14 cellular contexts compared by ENCODE assay signal in the genomic region with DNA sequence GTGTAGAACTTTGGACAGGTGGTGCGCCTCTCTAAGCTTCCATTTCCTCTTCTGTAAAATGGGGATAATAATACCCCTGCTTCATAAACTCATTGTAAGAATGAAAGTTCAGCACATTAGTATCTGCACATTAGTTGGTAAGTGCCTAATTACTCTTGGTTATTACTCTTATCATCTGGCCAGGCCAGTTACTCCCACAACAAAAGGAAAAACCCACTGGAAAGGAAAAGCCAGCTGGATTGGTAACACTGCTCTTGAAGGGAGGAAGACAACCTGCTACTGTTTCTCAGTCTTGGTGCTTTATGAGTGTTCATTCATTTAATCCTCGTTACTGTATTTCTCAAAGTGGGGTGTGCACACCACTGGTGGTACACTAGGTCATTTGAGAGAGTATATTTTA.
A peak's percentile ranks its signal among the peaks of the same experiment; 100 is the strongest.
DNase-seq lines count a peak whose midpoint lies in the region; ATAC-seq, FAIRE-seq and TF ChIP-seq lines count a peak whose summit lies in the region.
"Had no signal": no experiment of that assay in that cellular context is flagged by ENCODE, and none has a peak within 500 bp of the region (broad histone marks: within the 10 kb centered on the region; RNA-seq: fewer than 3 reads in every experiment).

No MANE protein-coding gene starts in this region.

- peak; percentile 83 for FAIRE-seq in GM12891 (lab: Jason Lieb, UNC)

- H3K4me1 Mint-ChIP-seq in activated naive CD8-positive, alpha-beta T cell treated with anti-CD3 and anti-CD28 coated beads, Interleukin-2, amount 50 U/mL, for 24 hours, result peaks cover 91% of the 10 kb centered on the region
- H3K4me1 Mint-ChIP-seq in Caco-2 (ENCODE audit: low read depth, unreplicated experiment), result peaks cover 7% of the 10 kb centered on the region
- peaks cover 8 to 21% (median 17%) of the 10 kb centered on the region in 4 donors for H3K4me1 Mint-ChIP-seq in naive thymus-derived CD8-positive, alpha-beta T cell

- H3K36me3 ChIP-seq in Caco-2 (ENCODE audit: control insufficient read depth, insufficient read depth, low read length) (no peaks in the 10 kb centered on the region; the same call in 1 of the 2 replicates), thyroid gland (no peaks in the 10 kb centered on the region)
- H3K36me3 ChIP-seq: HAP-1 had no signal

- TF ChIP-seq CTCF in Caco-2 (IDR thresholded peaks at IDR 0.05; ENCODE audit: insufficient read depth in 1 of 2, low read depth in 1 of 2, low read length in 1 of 2, severe bottlenecking in 1 of 2, unreplicated experiment in 1 of 2), result no peak
- no peak for TF ChIP-seq CTCF in thyroid gland (IDR thresholded peaks at IDR 0.05)

- H3K4me3 ChIP-seq in Caco-2 (ENCODE audit: low read depth, low read length) (no peak overlapping the region), thyroid gland (replicated peaks in 1 of 3) (no peak overlapping the region)
- H3K4me3 ChIP-seq: BLaER1 treated with 17β-estradiol and CSF1 and Interleukin-3, amounts not matched to agents 10 nM and 100 nM; GM23248; HAP-1 had no signal

- no peak overlapping the region for H3K27ac ChIP-seq in thyroid gland
- H3K27ac ChIP-seq: BLaER1 treated with 17β-estradiol and CSF1 and Interleukin-3, amounts not matched to agents 10 nM and 100 nM; GM23248 had no signal

- H3K36me3 Mint-ChIP-seq in activated naive CD8-positive, alpha-beta T cell treated with anti-CD3 and anti-CD28 coated beads, Interleukin-2, amount 50 U/mL, for 24 hours (ENCODE audit: low read depth), result peaks cover 23% of the 10 kb centered on the region
- peaks cover 39% of the 10 kb centered on the region for H3K36me3 Mint-ChIP-seq in Caco-2 (ENCODE audit: insufficient read depth, unreplicated experiment)
- H3K36me3 Mint-ChIP-seq in naive thymus-derived CD8-positive, alpha-beta T cell, result peaks cover 18 to 33% (median 31%) of the 10 kb centered on the region in 3 donors

- no peaks in the 10 kb centered on the region for H3K27me3 ChIP-seq in Caco-2 (replicated peaks; ENCODE audit: control insufficient read depth, insufficient read depth, low read length)
- H3K27me3 ChIP-seq in thyroid gland, result no peaks in the 10 kb centered on the region
- H3K27me3 ChIP-seq: BLaER1 treated with 17β-estradiol and CSF1 and Interleukin-3, amounts not matched to agents 10 nM and 100 nM had no signal

- peak overlapping the region; percentile 11 for H3K27ac Mint-ChIP-seq in activated naive CD8-positive, alpha-beta T cell treated with anti-CD3 and anti-CD28 coated beads, Interleukin-2, amount 50 U/mL, for 24 hours
- H3K27ac Mint-ChIP-seq in Caco-2 (ENCODE audit: unreplicated experiment), result no peak overlapping the region
- no peak overlapping the region for H3K27ac Mint-ChIP-seq in naive thymus-derived CD8-positive, alpha-beta T cell
- H3K27ac Mint-ChIP-seq: B cell; CD4-positive, CD25-positive, alpha-beta regulatory T cell had no signal

- CTCF ChIA-PET in Caco-2 (lab: Charles Lee), result no interaction called here

- intact Hi-C loops in Caco-2 (cut with micrococcal nuclease; ENCODE audit: unreplicated experiment), result no loop called here
- intact Hi-C loops in thyroid gland (cut with DNase I), result no loop called here

- no peaks in the 10 kb centered on the region for H3K27me3 Mint-ChIP-seq in activated naive CD8-positive, alpha-beta T cell treated with anti-CD3 and anti-CD28 coated beads, Interleukin-2, amount 50 U/mL, for 24 hours
- no peaks in the 10 kb centered on the region for H3K27me3 Mint-ChIP-seq in Caco-2 (ENCODE audit: insufficient read depth, unreplicated experiment)
- H3K27me3 Mint-ChIP-seq in naive thymus-derived CD8-positive, alpha-beta T cell, result no peaks in the 10 kb centered on the region
- H3K27me3 Mint-ChIP-seq: B cell; CD4-positive, CD25-positive, alpha-beta regulatory T cell had no signal

- DNase-seq in GM12891 (ENCODE audit: insufficient read length, low spot score), result no peak
- peak; percentile 77 for DNase-seq in NCI-H69 (lab: John Stamatoyannopoulos, UW)
- DNase-seq in activated naive CD8-positive, alpha-beta T cell treated with anti-CD3 and anti-CD28 coated beads, Interleukin-2, amount 50 U/mL, for 24 hours, result no peak
- no peak for DNase-seq in Caco-2
- DNase-seq in thyroid gland, result no peak
- no peak for DNase-seq in naive thymus-derived CD8-positive, alpha-beta T cell
- DNase-seq: CD4-positive, CD25-positive, alpha-beta regulatory T cell; DMS153; DMS79; GDM1; GM23248 had no signal

- POLR2A ChIA-PET in Caco-2 (lab: Charles Lee), result no interaction called here
- POLR2A ChIA-PET in naive thymus-derived CD8-positive, alpha-beta T cell (lab: Charles Lee), result no interaction called here

- no peaks in the 10 kb centered on the region for H3K4me1 ChIP-seq in Caco-2
- peaks cover 0 to 12% of the 10 kb centered on the region in 2 donors for H3K4me1 ChIP-seq in thyroid gland
- H3K4me1 ChIP-seq: HAP-1 had no signal

- no peak for ATAC-seq in activated naive CD8-positive, alpha-beta T cell treated with anti-CD3 and anti-CD28 coated beads, Interleukin-2, amount 50 U/mL, for 24 hours
- ATAC-seq in naive thymus-derived CD8-positive, alpha-beta T cell, result no peak

- 96 to 100% methylated on average over 2 of the region's 2 CpGs for WGBS in thyroid gland, 2 donors

- H3K4me3 Mint-ChIP-seq in activated naive CD8-positive, alpha-beta T cell treated with anti-CD3 and anti-CD28 coated beads, Interleukin-2, amount 50 U/mL, for 24 hours, result no peak overlapping the region
- H3K4me3 Mint-ChIP-seq in Caco-2 (ENCODE audit: unreplicated experiment), result no peak overlapping the region
- no peak overlapping the region for H3K4me3 Mint-ChIP-seq in naive thymus-derived CD8-positive, alpha-beta T cell
- H3K4me3 Mint-ChIP-seq: B cell; CD4-positive, CD25-positive, alpha-beta regulatory T cell had no signal

- H3K9me3 Mint-ChIP-seq in activated naive CD8-positive, alpha-beta T cell treated with anti-CD3 and anti-CD28 coated beads, Interleukin-2, amount 50 U/mL, for 24 hours, result peaks cover 8% of the 10 kb centered on the region
- H3K9me3 Mint-ChIP-seq in Caco-2 (ENCODE audit: unreplicated experiment), result no peaks in the 10 kb centered on the region
- no peaks in the 10 kb centered on the region for H3K9me3 Mint-ChIP-seq in naive thymus-derived CD8-positive, alpha-beta T cell
- H3K9me3 Mint-ChIP-seq: CD4-positive, CD25-positive, alpha-beta regulatory T cell had no signal

- TF ChIP-seq POLR2A in GM12891 (IDR thresholded peaks at IDR 0.05; ENCODE audit: low read depth, low read length) (no peak), thyroid gland (IDR thresholded peaks at IDR 0.05) (no peak)

- no peaks in the 10 kb centered on the region for H3K9me3 ChIP-seq in Caco-2
- H3K9me3 ChIP-seq in thyroid gland, result no peaks in the 10 kb centered on the region
- H3K9me3 ChIP-seq: HAP-1 had no signal

- no TSS peak for BruUV-seq in Caco-2 (replicated peaks; lab: Mats Ljungman, UMichigan)

TF ChIP-seq in GM12891, 5 proteins besides CTCF, POLR2A, EP300 and RAD21:
- TF ChIP-seq PAX5 (IDR thresholded peaks at IDR 0.05; ENCODE audit: insufficient read depth, low read length, severe bottlenecking), result no peak
- TF ChIP-seq POLR2AphosphoS5 (IDR thresholded peaks at IDR 0.05; ENCODE audit: low read depth, low read length), result no peak
- peak; percentile 62; the same call in 1 of the 2 replicates for TF ChIP-seq SPI1 (IDR thresholded peaks at IDR 0.05; ENCODE audit: low read depth, low read length)
- no peak for TF ChIP-seq POU2F2 (IDR thresholded peaks at IDR 0.05; ENCODE audit: low read depth, low read length)
- no peak for TF ChIP-seq TAF1 (IDR thresholded peaks at IDR 0.05; ENCODE audit: low read depth, low read length)
TF ChIP-seq in GM12891: peak in this region for 1.
